In genomic region chr1:246815693-246816270, GRCh38 we compare ENCODE assay signal across 21 cellular contexts.
DNase-seq lines count a peak whose midpoint lies in the region; ATAC-seq and TF ChIP-seq lines count a peak whose summit lies in the region.
"Had no signal": no experiment of that assay in that cellular context is flagged by ENCODE, and none has a peak within 500 bp of the region (broad histone marks: within the 10 kb centered on the region; RNA-seq: fewer than 3 reads in every experiment).

No MANE protein-coding gene starts in this region.

- intact Hi-C loops in esophagus muscularis mucosa (cut with DNase I) (no loop called here), Right ventricle myocardium inferior (cut with DNase I) (no loop called here)

- H3K9me3 ChIP-seq in BLaER1 treated with 17β-estradiol and CSF1 and Interleukin-3, amounts not matched to agents 10 nM and 100 nM (replicated peaks in 1 of 11), result peaks cover 0 to 16% (median 8%) of the 10 kb centered on the region in 11 experiments; a peak in 12 of 22 replicates
- H3K9me3 ChIP-seq in esophagus muscularis mucosa (no peaks in the 10 kb centered on the region), smooth muscle cell (replicated peaks; ENCODE audit: low read depth) (no peaks in the 10 kb centered on the region)
- H3K9me3 ChIP-seq: psoas muscle had no signal

- peak overlapping the region; percentile 53 to 83 (median 68) for H3K4me2 ChIP-seq in BLaER1 treated with 17β-estradiol and CSF1 and Interleukin-3, amounts not matched to agents 10 nM and 100 nM
- no peak overlapping the region for H3K4me2 ChIP-seq in smooth muscle cell

- H3K79me2 ChIP-seq in smooth muscle cell (ENCODE audit: low read depth), result no peaks in the 10 kb centered on the region

- TF ChIP-seq POLR2A in esophagus muscularis mucosa (IDR thresholded peaks at IDR 0.05; ENCODE audit: low read depth), result no peak

- peak overlapping the region in 9 of 11 experiments; percentile 2 to 62 (median 41); a peak in 14 of 22 replicates for H3K9ac ChIP-seq in BLaER1 treated with 17β-estradiol and CSF1 and Interleukin-3, amounts not matched to agents 10 nM and 100 nM
- H3K9ac ChIP-seq in smooth muscle cell (ENCODE audit: low read depth), result no peak overlapping the region

- no peaks in the 10 kb centered on the region for H4K20me1 ChIP-seq in BLaER1 treated with 17β-estradiol and CSF1 and Interleukin-3, amounts not matched to agents 10 nM and 100 nM
- H4K20me1 ChIP-seq in smooth muscle cell (ENCODE audit: low read depth), result no peaks in the 10 kb centered on the region

- H3K4me1 ChIP-seq in BLaER1 treated with 17β-estradiol and CSF1 and Interleukin-3, amounts not matched to agents 10 nM and 100 nM, result peaks cover 15 to 36% (median 30%) of the 10 kb centered on the region in 10 experiments
- no peaks in the 10 kb centered on the region for H3K4me1 ChIP-seq in esophagus muscularis mucosa
- no peaks in the 10 kb centered on the region for H3K4me1 ChIP-seq in smooth muscle cell (ENCODE audit: low read depth)

- peak overlapping the region in 9 of 11 experiments; percentile 23 to 73 (median 61); a peak in 17 of 22 replicates for H3K27ac ChIP-seq in BLaER1 treated with 17β-estradiol and CSF1 and Interleukin-3, amounts not matched to agents 10 nM and 100 nM
- H3K27ac ChIP-seq in esophagus muscularis mucosa (replicated peaks in 1 of 4) (no peak overlapping the region), smooth muscle cell (ENCODE audit: low read depth) (no peak overlapping the region), substantia nigra (ENCODE audit: low read depth, low read length, poor library complexity, severe bottlenecking) (no peak overlapping the region)
- H3K27ac ChIP-seq: psoas muscle, SK-N-MC had no signal

- no peaks in the 10 kb centered on the region for H3F3A ChIP-seq in smooth muscle cell (ENCODE audit: low read depth)

- peak; percentile 45 for DNase-seq in esophagus muscularis mucosa (ENCODE audit: extremely low spot score)
- DNase-seq in Right ventricle myocardium inferior (ENCODE audit: missing footprints), result no peak
- no peak for DNase-seq in smooth muscle cell (lab: John Stamatoyannopoulos, UW; ENCODE audit: unreplicated experiment)
- DNase-seq in NCI-H1694 (lab: John Stamatoyannopoulos, UW), result no peak
- DNase-seq in substantia nigra (lab: John Stamatoyannopoulos, UW), result no peak
- DNase-seq: activated CD4-positive, alpha-beta memory T cell treated with anti-CD3 and anti-CD28 coated beads, Interleukin-2, amount 10 ng/mL, durations not matched to agents 7 days and 5 days; activated naive CD4-positive, alpha-beta T cell treated with anti-CD3 and anti-CD28 coated beads for 36 hours; activated T-cell treated with anti-CD3 and anti-CD28 coated beads, Interleukin-2, amount 50 U/mL, for 24 hours; CD4-positive, CD25-positive, alpha-beta regulatory T cell; left colon; midbrain; NCI-H146; NCI-H226; psoas muscle; small intestine; stimulated activated CD4-positive, alpha-beta T cell treated with anti-CD3 and anti-CD28 coated beads, Interleukin-4, amount 100 ng/mL, for 24 hours had no signal

- WGBS in esophagus muscularis mucosa, result 75% methylated on average over 11 of the region's 11 CpGs
- WGBS in smooth muscle cell (ENCODE audit: low lambda C conversion rate), result 92% methylated on average over 11 of the region's 11 CpGs

- no peak overlapping the region for H2AFZ ChIP-seq in smooth muscle cell (ENCODE audit: low read depth)

- no peaks in the 10 kb centered on the region for H3K36me3 ChIP-seq in BLaER1 treated with 17β-estradiol and CSF1 and Interleukin-3, amounts not matched to agents 10 nM and 100 nM
- H3K36me3 ChIP-seq in esophagus muscularis mucosa (no peaks in the 10 kb centered on the region), smooth muscle cell (ENCODE audit: low read depth) (no peaks in the 10 kb centered on the region)

- ATAC-seq in GM19467 (IDR thresholded peaks at IDR 0.05; ENCODE audit: unreplicated experiment) (peak; percentile 69), HG03280 (IDR thresholded peaks at IDR 0.05; ENCODE audit: unreplicated experiment) (peak; percentile 77), Right ventricle myocardium inferior (no peak)
- ATAC-seq: left colon, psoas muscle, WTC11 had no signal

- H3K27me3 ChIP-seq in BLaER1 treated with 17β-estradiol and CSF1 and Interleukin-3, amounts not matched to agents 10 nM and 100 nM, result no peaks in the 10 kb centered on the region
- H3K27me3 ChIP-seq in esophagus muscularis mucosa (peaks cover 0 to 4% (median 0%) of the 10 kb centered on the region in 4 donors), smooth muscle cell (ENCODE audit: low read depth) (no peaks in the 10 kb centered on the region)

- peak overlapping the region in 1 of 10 experiments; percentile 6; a peak in 4 of 20 replicates for H3K4me3 ChIP-seq in BLaER1 treated with 17β-estradiol and CSF1 and Interleukin-3, amounts not matched to agents 10 nM and 100 nM
- H3K4me3 ChIP-seq in esophagus muscularis mucosa (no peak overlapping the region), smooth muscle cell (no peak overlapping the region)
- H3K4me3 ChIP-seq: psoas muscle, SK-N-MC had no signal

- no peak for TF ChIP-seq CTCF in esophagus muscularis mucosa (IDR thresholded peaks at IDR 0.05)
- TF ChIP-seq CTCF in smooth muscle cell (IDR thresholded peaks at IDR 0.05; ENCODE audit: borderline replicate concordance, insufficient read depth, poor library complexity, severe bottlenecking), result no peak

- TF ChIP-seq EP300 in esophagus muscularis mucosa (IDR thresholded peaks at IDR 0.05), result no peak

Comparison
In these comparisons a context has a peak if more than half of its experiments do, and no peak if none do; other contexts are left out.
1. H3K27ac ChIP-seq: peak in BLaER1 treated with 17β-estradiol and CSF1 and Interleukin-3, amounts not matched to agents 10 nM and 100 nM (9 of 11); none in esophagus muscularis mucosa (0 of 4), smooth muscle cell (single experiment) and substantia nigra (single experiment).